In the genomic region with DNA sequence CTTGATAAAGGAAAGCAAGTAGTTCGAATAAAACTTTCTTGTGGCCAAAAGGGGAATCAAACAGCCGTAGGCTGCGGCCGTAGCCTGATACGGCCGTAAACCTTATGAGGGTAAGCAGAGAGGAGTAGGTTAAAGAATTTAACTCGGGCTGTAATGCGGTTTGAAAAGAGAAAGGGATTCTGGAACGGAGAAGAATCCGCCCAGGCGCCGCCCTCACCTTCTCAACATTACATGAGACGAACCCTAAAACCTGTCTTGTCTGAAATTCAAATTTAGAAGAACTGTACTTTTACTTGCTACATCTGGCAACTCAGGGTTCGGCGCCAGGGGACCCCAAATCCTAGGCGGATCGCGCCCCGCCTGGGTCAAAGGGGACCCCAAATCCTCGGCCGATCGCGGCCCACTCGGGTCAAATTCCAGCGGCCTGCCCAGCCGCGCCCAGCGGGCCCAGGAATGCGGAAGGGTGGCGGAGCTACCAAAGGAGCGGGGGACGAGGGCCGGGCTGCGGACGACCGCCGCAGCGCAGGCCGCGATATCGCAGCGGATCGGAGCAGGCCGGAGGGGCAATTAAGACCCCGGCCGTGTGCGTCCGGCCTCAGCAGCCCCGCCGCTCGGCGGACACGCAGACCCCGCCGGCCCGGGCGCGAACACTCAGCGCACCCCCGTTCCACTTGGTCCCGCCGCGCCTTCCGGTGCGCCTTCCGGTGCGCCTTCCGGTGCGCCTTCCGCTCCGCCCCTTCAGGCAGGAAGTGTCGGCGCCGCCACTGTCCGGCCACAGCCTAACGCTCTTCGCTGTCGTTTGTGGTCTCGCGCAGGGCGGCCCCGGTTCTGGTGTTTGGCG, we compare ENCODE assay signal across 8 cellular contexts. TPM values are rescaled to one million over a fixed set of nuclear protein-coding genes. Genes with fewer than 3 reads are reported as not detected.
A peak's percentile ranks its signal among the peaks of the same experiment; 100 is the strongest.
DNase-seq lines count a peak whose midpoint lies in the region; ATAC-seq and TF ChIP-seq lines count a peak whose summit lies in the region.

MYL12B (plus strand) TSS at position 741 of the 841 bp plus-strand sequence. CDS start 10,766 bp downstream, outside the sequence.

- H3K4me1 ChIP-seq in DND-41 (ENCODE audit: insufficient read depth, low read length): peaks cover 55% of the 10 kb centered on the region
- peaks cover 6 to 8% of the 10 kb centered on the region in 2 donors for H3K4me1 ChIP-seq in neuronal stem cell (ENCODE audit: control insufficient read depth in 2 of 2, insufficient read depth in 1 of 2, low read depth in 1 of 2, low read length in 2 of 2)

- H4K8ac ChIP-seq in neuronal stem cell (ENCODE audit: low read depth, low read length): peak within 1 kb of the TSS; percentile 50

- H3K9me3 ChIP-seq in DND-41 (ENCODE audit: insufficient read depth, low read length, severe bottlenecking): no peaks in the 10 kb centered on the region
- no peaks in the 10 kb centered on the region for H3K9me3 ChIP-seq in neuronal stem cell (replicated peaks in 1 of 2; ENCODE audit: control insufficient read depth in 2 of 2, insufficient read depth in 1 of 2, low read depth in 1 of 2, low read length in 2 of 2)

- peak within 1 kb of the TSS; percentile 93 for H4K91ac ChIP-seq in neuronal stem cell (ENCODE audit: low read depth, low read length, poor library complexity)

- no peak within 1 kb of the TSS for H2BK12ac ChIP-seq in neuronal stem cell (ENCODE audit: low read length)

- H2BK15ac ChIP-seq in neuronal stem cell (ENCODE audit: low read length): no peak within 1 kb of the TSS

- H3K79me2 ChIP-seq in DND-41 (ENCODE audit: insufficient read depth, low read length): peaks cover 67% of the 10 kb centered on the region

- H3K4ac ChIP-seq in neuronal stem cell (ENCODE audit: low read length): peak within 1 kb of the TSS; percentile 19

- peak within 1 kb of the TSS; percentile 69 to 95 for H3K4me3 ChIP-seq in DND-41 (ENCODE audit: low read depth in 1 of 2, low read length in 2 of 2)
- peak within 1 kb of the TSS; percentile 65 to 98 for H3K4me3 ChIP-seq in neuronal stem cell (ENCODE audit: low read length in 2 of 2)

- H3K27me3 ChIP-seq in DND-41 (ENCODE audit: insufficient read depth, low read length, poor library complexity): no peaks in the 10 kb centered on the region
- H3K27me3 ChIP-seq in neuronal stem cell (ENCODE audit: control insufficient read depth in 3 of 3, insufficient read depth in 3 of 3, low read depth in 1 of 3, low read length in 3 of 3): no peaks in the 10 kb centered on the region

- H4K20me1 ChIP-seq in DND-41 (ENCODE audit: insufficient read depth, low read length): peaks cover 39% of the 10 kb centered on the region

- H3K14ac ChIP-seq in neuronal stem cell (ENCODE audit: low read length): peak within 1 kb of the TSS; percentile 72

- H3K27ac ChIP-seq in DND-41 (ENCODE audit: low read length) (peak within 1 kb of the TSS; percentile 92), neuronal stem cell (replicated peaks; ENCODE audit: low read length) (peak within 1 kb of the TSS; percentile 94)

- H3K18ac ChIP-seq in neuronal stem cell (ENCODE audit: low read length): peak within 1 kb of the TSS; percentile 100

- DNase-seq in DND-41 (peak; percentile 77), HuH-7.5 (ENCODE audit: low spot score) (peak; percentile 77), SHP77 treated with DMSO at 0.1 percent for 48 hours (lab: John Stamatoyannopoulos, UW) (peak; percentile 34), activated gamma-delta T cell treated with Interleukin-2 at 50 U/mL for 16 hours (peak; percentile 83), foreskin melanocyte (peak; percentile 79), neuronal stem cell (ENCODE audit: low spot score) (peak; percentile 81), superior temporal gyrus (ENCODE audit: extremely low spot score) (peak; percentile 82)

- H3K4me2 ChIP-seq in DND-41 (ENCODE audit: insufficient read depth, low read length) (peak within 1 kb of the TSS; percentile 76), neuronal stem cell (ENCODE audit: insufficient read depth, low read length, poor library complexity, severe bottlenecking) (peak within 1 kb of the TSS; percentile 92)

- peaks cover 7% of the 10 kb centered on the region for H3K79me1 ChIP-seq in neuronal stem cell (ENCODE audit: low read depth, low read length)

- peak within 1 kb of the TSS; percentile 100 for H2BK5ac ChIP-seq in neuronal stem cell (ENCODE audit: low read length)

- TF ChIP-seq CTCF in DND-41 (IDR thresholded peaks at IDR 0.05; ENCODE audit: borderline replicate concordance, extremely low read depth, low read length, poor library complexity, severe bottlenecking): no peak

- ATAC-seq in DND-41 (ENCODE audit: insufficient read depth, low read depth) (peak; percentile 84), GM21526 (IDR thresholded peaks at IDR 0.05; ENCODE audit: low FRiP score, unreplicated experiment) (peak; percentile 74)

- H2AFZ ChIP-seq in DND-41 (ENCODE audit: low read depth, low read length) (peak within 1 kb of the TSS; percentile 87), neuronal stem cell (ENCODE audit: low read length) (peak within 1 kb of the TSS; percentile 99)

- H3K9ac ChIP-seq in DND-41 (ENCODE audit: low read depth, low read length): peak within 1 kb of the TSS; percentile 93
- H3K9ac ChIP-seq in neuronal stem cell (ENCODE audit: low read depth, low read length, poor library complexity): peak within 1 kb of the TSS; percentile 96

- peak within 1 kb of the TSS; percentile 95 for H2BK120ac ChIP-seq in neuronal stem cell (ENCODE audit: low read depth, low read length)

- H3K36me3 ChIP-seq in DND-41 (ENCODE audit: insufficient read depth, low read length) (peaks cover 27% of the 10 kb centered on the region), neuronal stem cell (replicated peaks in 1 of 2; ENCODE audit: control insufficient read depth in 2 of 2, insufficient read depth in 2 of 2, low read length in 2 of 2) (peaks cover 6 to 26% of the 10 kb centered on the region in 2 donors)

- no CpG with 5 or more reads among the region's 83 CpGs for WGBS in neuronal stem cell (ENCODE audit: extremely low coverage in 2 of 2, insufficient read length in 2 of 2, insufficient replicate concordance in 1 of 2), 2 donors

- H3K23ac ChIP-seq in neuronal stem cell (ENCODE audit: low read depth, low read length, poor library complexity): peak within 1 kb of the TSS; percentile 97

- no peak within 1 kb of the TSS for H2AK5ac ChIP-seq in neuronal stem cell (ENCODE audit: low read depth, low read length)

RNA-seq across cellular contexts. Expression of gene MYL12B, which starts in this region (rescaled TPM):
- polyA plus RNA-seq in neuronal stem cell (2013, experiment 1 of 2): 132 TPM
- polyA plus RNA-seq in neuronal stem cell (2013, experiment 2 of 2): 130 TPM

Comparison
In these comparisons a context has a peak if more than half of its experiments do, and no peak if none do; other contexts are left out.
1. Peak in every context shown above with its lines: DNase-seq, ATAC-seq, H3K4me3 ChIP-seq and H3K27ac ChIP-seq.